Comparison of ENCODE assay signal across 5 cellular contexts in genomic region chr19:1904385-1905070, GRCh38.
DNase-seq lines count a peak whose midpoint lies in the region; ATAC-seq and TF ChIP-seq lines count a peak whose summit lies in the region.

No MANE protein-coding gene starts in this region.

- peak overlapping the region; percentile 34 for H3K4me3 ChIP-seq in NB4 (ENCODE audit: low read depth, low read length)
- peak overlapping the region in 5 of 7 experiments; percentile 59 to 79 (median 69) for H3K4me3 ChIP-seq in skin epidermis

- ATAC-seq in GM19372 (IDR thresholded peaks at IDR 0.05; ENCODE audit: low read depth, unreplicated experiment) (peak; percentile 15), GM19023 (IDR thresholded peaks at IDR 0.05; ENCODE audit: unreplicated experiment) (no peak)

- H3K27ac ChIP-seq in epithelial cell of prostate (peak overlapping the region; percentile 86), skin epidermis (peak overlapping the region in 20 of 21 experiments; percentile 51 to 94 (median 87))

- peak; percentile 94 for DNase-seq in NB4 (ENCODE audit: low read depth)
- peak; percentile 78 for DNase-seq in epithelial cell of prostate (ENCODE audit: low read depth, low spot score)

- TF ChIP-seq CTCF in NB4 (IDR thresholded peaks at IDR 0.05; ENCODE audit: low read depth, low read length) = no peak

- no peak for TF ChIP-seq POLR2A in NB4 (IDR thresholded peaks at IDR 0.05; ENCODE audit: extremely low read depth, insufficient read length)
